8 cellular contexts compared by ENCODE assay signal in genomic region chr5:72508241-72509170, GRCh38. TPM values are rescaled to one million over a fixed set of nuclear protein-coding genes. Genes with fewer than 3 reads are reported as not detected.
DNase-seq lines count a peak whose midpoint lies in the region; ATAC-seq lines count a peak whose summit lies in the region.

No MANE protein-coding gene starts in this region.

- DNase-seq in CD1c-positive myeloid dendritic cell (ENCODE audit: extremely low spot score) (peak; percentile 74), AG20443 (ENCODE audit: low spot score) (no peak), EL (no peak)
- no peak for DNase-seq in activated CD4-positive, alpha-beta T cell treated with anti-CD3 and anti-CD28 coated beads, Interleukin-2, amount 10 ng/mL, durations not matched to agents 24 days and 14 days
- DNase-seq in activated CD4-positive, alpha-beta T cell treated with anti-CD3 and anti-CD28 coated beads, Interleukin-2, amount 50 U/mL, for 4 hours: no peak

- no peak overlapping the region for H3K4me3 Mint-ChIP-seq in activated CD4-positive, alpha-beta T cell treated with anti-CD3 and anti-CD28 coated beads, Interleukin-2, amount 10 ng/mL, durations not matched to agents 24 days and 14 days

- no peaks in the 10 kb centered on the region for H3K36me3 Mint-ChIP-seq in activated CD4-positive, alpha-beta T cell treated with anti-CD3 and anti-CD28 coated beads, Interleukin-2, amount 10 ng/mL, durations not matched to agents 24 days and 14 days (ENCODE audit: low read depth)

- no peaks in the 10 kb centered on the region for H3K9me3 Mint-ChIP-seq in activated CD4-positive, alpha-beta T cell treated with anti-CD3 and anti-CD28 coated beads, Interleukin-2, amount 10 ng/mL, durations not matched to agents 24 days and 14 days

- H3K4me1 Mint-ChIP-seq in activated CD4-positive, alpha-beta T cell treated with anti-CD3 and anti-CD28 coated beads, Interleukin-2, amount 10 ng/mL, durations not matched to agents 24 days and 14 days: peaks cover 3% of the 10 kb centered on the region

- no peak overlapping the region for H3K27ac Mint-ChIP-seq in activated CD4-positive, alpha-beta T cell treated with anti-CD3 and anti-CD28 coated beads, Interleukin-2, amount 10 ng/mL, durations not matched to agents 24 days and 14 days

- H3K27me3 Mint-ChIP-seq in activated CD4-positive, alpha-beta T cell treated with anti-CD3 and anti-CD28 coated beads, Interleukin-2, amount 10 ng/mL, durations not matched to agents 24 days and 14 days: peaks cover 19% of the 10 kb centered on the region

- ATAC-seq in GM21390 (IDR thresholded peaks at IDR 0.05; ENCODE audit: unreplicated experiment) (peak; percentile 96), HG03460 (IDR thresholded peaks at IDR 0.05; ENCODE audit: unreplicated experiment) (peak; percentile 88), esophagus mucosa (peak; percentile 20)

- intact Hi-C loops in activated CD4-positive, alpha-beta T cell treated with anti-CD3 and anti-CD28 coated beads, Interleukin-2, amount 10 ng/mL, durations not matched to agents 24 days and 14 days (cut with micrococcal nuclease): no loop called here

RNA-seq across cellular contexts. Expression of gene ZNF366, which starts 1.3 kb away (rescaled TPM):
- total RNA-seq in esophagus mucosa: 1.1 TPM
- total RNA-seq in activated CD4-positive, alpha-beta T cell treated with anti-CD3 and anti-CD28 coated beads, Interleukin-2, amount 10 ng/mL, durations not matched to agents 24 days and 14 days: not detected in 2 replicates

Comparison
In these comparisons a context has a peak if more than half of its experiments do, and no peak if none do; other contexts are left out.
1. ATAC-seq: peak in every context shown above with its lines; median percentile 96 in GM21390; 88 in HG03460; 20 in esophagus mucosa.